In the genomic region with DNA sequence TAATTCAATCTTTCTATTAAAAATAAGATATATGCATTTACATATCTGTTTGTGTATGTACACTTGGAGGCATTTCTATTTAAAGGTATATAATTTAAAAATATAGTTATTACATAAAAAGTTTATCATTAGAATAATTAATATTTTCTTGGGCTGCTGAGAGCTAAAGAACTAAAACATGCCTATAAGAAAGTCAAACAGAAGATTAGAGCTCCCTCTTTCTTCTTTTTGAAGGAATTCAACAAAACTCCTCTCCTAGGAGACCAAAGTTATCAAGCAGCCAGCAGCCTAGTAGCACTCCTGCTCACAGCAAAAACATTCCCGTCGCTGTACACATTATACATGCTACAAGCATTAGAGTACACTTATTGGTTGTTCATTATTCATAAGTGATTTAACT, we compare ENCODE assay signal across 9 cellular contexts.
DNase-seq lines count a peak whose midpoint lies in the region; ATAC-seq and TF ChIP-seq lines count a peak whose summit lies in the region.
"Had no signal": no experiment of that assay in that cellular context is flagged by ENCODE, and none has a peak within 500 bp of the region (broad histone marks: within the 10 kb centered on the region; RNA-seq: fewer than 3 reads in every experiment).

No MANE protein-coding gene starts in this region.

- no peak for TF ChIP-seq POLR2A in heart left ventricle (IDR thresholded peaks at IDR 0.05)

- CTCF ChIA-PET in activated naive CD4-positive, alpha-beta T cell treated with anti-CD3 and anti-CD28 coated beads, Interleukin-2, amount 10 ng/mL, durations not matched to agents 7 days and 5 days (lab: Charles Lee) = interaction anchor here (1.0 to 5.7 kb wide), 4 partner anchors 20 to 525 kb away, joined by 3 to 28 read pairs (median 4); no protein-coding TSS in a partner anchor

- no peaks in the 10 kb centered on the region for H3K27me3 Mint-ChIP-seq in activated naive CD4-positive, alpha-beta T cell treated with anti-CD3 and anti-CD28 coated beads, Interleukin-2, amount 10 ng/mL, durations not matched to agents 7 days and 5 days

- H3K4me1 Mint-ChIP-seq in activated naive CD4-positive, alpha-beta T cell treated with anti-CD3 and anti-CD28 coated beads, Interleukin-2, amount 10 ng/mL, durations not matched to agents 7 days and 5 days = no peaks in the 10 kb centered on the region

- H3K4me3 ChIP-seq in Loucy (ENCODE audit: low read length, poor library complexity, severe bottlenecking) (no peak overlapping the region), astrocyte of the spinal cord (ENCODE audit: low read depth, low read length) (no peak overlapping the region), mesendoderm (ENCODE audit: low read length) (no peak overlapping the region), heart right ventricle (no peak overlapping the region), heart left ventricle (no peak overlapping the region)

- H3K4me1 ChIP-seq in Loucy (ENCODE audit: insufficient read depth, low read length, poor library complexity, severe bottlenecking) (no peaks in the 10 kb centered on the region), mesendoderm (ENCODE audit: control insufficient read depth, low read depth, low read length) (no peaks in the 10 kb centered on the region), heart right ventricle (no peaks in the 10 kb centered on the region), heart left ventricle (no peaks in the 10 kb centered on the region)

- H3K4ac ChIP-seq in mesendoderm (ENCODE audit: low read depth, low read length) = no peak overlapping the region

- no peak overlapping the region for H4K8ac ChIP-seq in mesendoderm (ENCODE audit: low read depth, low read length)

- no peak overlapping the region for H3K18ac ChIP-seq in mesendoderm (ENCODE audit: low read length)

- no peaks in the 10 kb centered on the region for H3K36me3 Mint-ChIP-seq in activated naive CD4-positive, alpha-beta T cell treated with anti-CD3 and anti-CD28 coated beads, Interleukin-2, amount 10 ng/mL, durations not matched to agents 7 days and 5 days

- no peak overlapping the region for H2BK5ac ChIP-seq in mesendoderm (ENCODE audit: low read length)

- H4K20me1 ChIP-seq in Loucy (ENCODE audit: insufficient read depth, low read length, poor library complexity, severe bottlenecking) = no peaks in the 10 kb centered on the region

- H3K4me3 Mint-ChIP-seq in activated naive CD4-positive, alpha-beta T cell treated with anti-CD3 and anti-CD28 coated beads, Interleukin-2, amount 10 ng/mL, durations not matched to agents 7 days and 5 days = no peak overlapping the region

- ATAC-seq in heart right ventricle = no peak
- no peak for ATAC-seq in heart left ventricle

- H3K9ac ChIP-seq in Loucy (ENCODE audit: low read depth, low read length, poor library complexity, severe bottlenecking) (no peak overlapping the region), mesendoderm (ENCODE audit: low read length) (no peak overlapping the region)

- no peaks in the 10 kb centered on the region for H3K9me3 Mint-ChIP-seq in activated naive CD4-positive, alpha-beta T cell treated with anti-CD3 and anti-CD28 coated beads, Interleukin-2, amount 10 ng/mL, durations not matched to agents 7 days and 5 days

- no peak overlapping the region for H3K56ac ChIP-seq in mesendoderm (ENCODE audit: low read length)

- no peak overlapping the region for H2BK120ac ChIP-seq in mesendoderm (ENCODE audit: low read depth, low read length)

- H3K27ac Mint-ChIP-seq in activated naive CD4-positive, alpha-beta T cell treated with anti-CD3 and anti-CD28 coated beads, Interleukin-2, amount 10 ng/mL, durations not matched to agents 7 days and 5 days = no peak overlapping the region

- H3K79me2 ChIP-seq in Loucy (ENCODE audit: insufficient read depth, low read length) = no peaks in the 10 kb centered on the region
- no peaks in the 10 kb centered on the region for H3K79me2 ChIP-seq in mesendoderm (ENCODE audit: control insufficient read depth, insufficient read depth, low read length)

- DNase-seq in DMS79 (lab: John Stamatoyannopoulos, UW) (peak; percentile 83), astrocyte of the spinal cord (ENCODE audit: low read depth, low spot score) (peak; percentile 28), mesendoderm (peak; percentile 40), GM20000 (ENCODE audit: low spot score) (no peak), heart right ventricle (no peak), heart left ventricle (no peak)
- DNase-seq in activated naive CD4-positive, alpha-beta T cell treated with anti-CD3 and anti-CD28 coated beads, Interleukin-2, amount 10 ng/mL, durations not matched to agents 7 days and 5 days = no peak
- DNase-seq: NCI-H1436 had no signal

- H4K5ac ChIP-seq in mesendoderm (ENCODE audit: low read length) = no peak overlapping the region

- intact Hi-C loops in heart right ventricle (cut with DNase I) = loop anchor here in 2 of 10 donors (5.0 to 10.0 kb wide), 2 partner anchors 314 to 316 kb away; no protein-coding TSS in a partner anchor
- intact Hi-C loops in heart left ventricle (cut with DNase I) = loop anchor here in 1 of 10 donors (10.0 kb wide), 1 partner anchor 314 kb away; no protein-coding TSS in a partner anchor

- no peak overlapping the region for H3K23ac ChIP-seq in mesendoderm (ENCODE audit: low read length)

- H3K27me3 ChIP-seq in Loucy (ENCODE audit: insufficient read depth, low read length, poor library complexity, severe bottlenecking) = no peaks in the 10 kb centered on the region
- no peaks in the 10 kb centered on the region for H3K27me3 ChIP-seq in mesendoderm (ENCODE audit: insufficient read depth, low read length, poor library complexity)
- H3K27me3 ChIP-seq in heart right ventricle = no peaks in the 10 kb centered on the region
- H3K27me3 ChIP-seq in heart left ventricle = no peaks in the 10 kb centered on the region

- H3K9me3 ChIP-seq in Loucy (ENCODE audit: insufficient read depth, low read depth, low read length) (no peaks in the 10 kb centered on the region), heart right ventricle (no peaks in the 10 kb centered on the region), heart left ventricle (no peaks in the 10 kb centered on the region)

- H3F3A ChIP-seq in Loucy (ENCODE audit: low read depth) = no peaks in the 10 kb centered on the region

- in situ Hi-C loops in astrocyte of the spinal cord (cut with HindIII; ENCODE audit: low sequenced_read_pairs) = no loop called here

- no peak overlapping the region for H2AK5ac ChIP-seq in mesendoderm (ENCODE audit: low read length)

- no peaks in the 10 kb centered on the region for H3K9me2 ChIP-seq in Loucy (replicated peaks; ENCODE audit: low read depth, low read length)

- TF ChIP-seq CTCF in Loucy (conservative IDR thresholded peaks at IDR 0.05; ENCODE audit: low read length) = peak; percentile 45
- peak; percentile 39 for TF ChIP-seq CTCF in astrocyte of the spinal cord (IDR thresholded peaks at IDR 0.05; ENCODE audit: low read depth, low read length)
- TF ChIP-seq CTCF in GM20000 (IDR thresholded peaks at IDR 0.05; ENCODE audit: extremely low read depth, missing control alignments) = no peak
- peak in 4 of 9 donors; percentile 8 to 25 (median 21) for TF ChIP-seq CTCF in heart right ventricle (IDR thresholded peaks at IDR 0.05)
- TF ChIP-seq CTCF in heart left ventricle (IDR thresholded peaks at IDR 0.05) = peak in 3 of 12 donors; percentile 17 to 33 (median 30)

- H3K27ac ChIP-seq in mesendoderm (ENCODE audit: low read depth, low read length) (no peak overlapping the region), heart right ventricle (no peak overlapping the region), heart left ventricle (no peak overlapping the region)

- no CpG with 5 or more reads among the region's 2 CpGs for WGBS in mesendoderm (ENCODE audit: extremely low coverage, insufficient coverage, low lambda C conversion rate)
- 50 to 51% methylated on average over 2 of the region's 2 CpGs for WGBS in heart right ventricle, 2 donors
- WGBS in heart left ventricle, 4 donors = 49 to 66% (median 55%) methylated on average over 2 of the region's 2 CpGs

- no peaks in the 10 kb centered on the region for H3K79me1 ChIP-seq in mesendoderm (ENCODE audit: low read length)

- H2BK15ac ChIP-seq in mesendoderm (replicated peaks; ENCODE audit: low read depth) = no peak overlapping the region

- no peak overlapping the region for H2AFZ ChIP-seq in Loucy (ENCODE audit: low read length)

- H3K4me2 ChIP-seq in Loucy (ENCODE audit: low read depth, low read length, poor library complexity, severe bottlenecking) = no peak overlapping the region
- no peak overlapping the region for H3K4me2 ChIP-seq in mesendoderm (ENCODE audit: low read length)

- H3K36me3 ChIP-seq in Loucy (ENCODE audit: insufficient read depth, low read length) (peaks cover 79% of the 10 kb centered on the region), mesendoderm (ENCODE audit: control insufficient read depth, insufficient read depth, low read length) (no peaks in the 10 kb centered on the region), heart right ventricle (peaks cover 0 to 19% (median 0%) of the 10 kb centered on the region in 9 donors), heart left ventricle (no peaks in the 10 kb centered on the region)

Comparison
In these comparisons a context has a peak if more than half of its experiments do, and no peak if none do; other contexts are left out.
1. DNase-seq: peak in DMS79 (single experiment), astrocyte of the spinal cord (single experiment) and mesendoderm (single experiment); none in GM20000 (single experiment), heart right ventricle (0 of 2), heart left ventricle (0 of 5) and activated naive CD4-positive, alpha-beta T cell treated with anti-CD3 and anti-CD28 coated beads, Interleukin-2, amount 10 ng/mL, durations not matched to agents 7 days and 5 days (single experiment).